In the genomic region with DNA sequence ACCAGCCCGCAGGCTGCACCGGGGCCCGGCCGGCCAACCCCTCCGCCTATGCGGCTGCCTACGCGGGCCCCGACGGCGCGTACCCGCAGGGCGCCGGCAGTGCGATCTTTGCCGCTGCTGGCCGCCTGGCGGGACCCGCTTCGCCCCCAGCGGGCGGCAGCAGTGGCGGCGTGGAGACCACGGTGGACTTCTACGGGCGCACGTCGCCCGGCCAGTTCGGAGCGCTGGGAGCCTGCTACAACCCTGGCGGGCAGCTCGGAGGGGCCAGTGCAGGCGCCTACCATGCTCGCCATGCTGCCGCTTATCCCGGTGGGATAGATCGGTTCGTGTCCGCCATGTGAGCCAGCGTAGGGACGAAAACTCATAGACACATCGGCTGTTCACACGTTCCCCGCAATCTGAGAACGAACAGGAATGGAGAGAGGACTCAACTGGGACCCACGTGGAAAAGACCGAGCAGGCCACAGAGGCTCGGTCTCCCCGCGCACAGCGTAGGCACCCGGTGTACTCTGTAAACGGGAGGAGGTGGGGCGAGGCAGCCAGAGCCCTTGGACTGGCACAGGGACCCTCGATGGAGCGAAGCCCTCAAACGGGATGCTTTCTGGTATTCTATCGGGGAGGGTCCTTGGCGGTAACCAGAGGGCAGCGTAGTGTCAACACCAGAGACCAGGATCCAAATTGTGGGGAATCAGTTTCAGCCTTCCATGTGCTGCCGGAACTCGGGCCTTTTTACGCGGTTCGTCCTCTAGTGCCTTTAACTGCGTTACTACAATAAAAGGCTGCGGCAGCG, we compare ENCODE assay signal across 1 cellular context.
TF ChIP-seq lines count a peak whose summit lies in the region.

No MANE protein-coding gene starts in this region.

TF ChIP-seq in IMR-90, 13 proteins besides CTCF, POLR2A, EP300 and RAD21 (continued from another document):
- TF ChIP-seq, protein P1, sequence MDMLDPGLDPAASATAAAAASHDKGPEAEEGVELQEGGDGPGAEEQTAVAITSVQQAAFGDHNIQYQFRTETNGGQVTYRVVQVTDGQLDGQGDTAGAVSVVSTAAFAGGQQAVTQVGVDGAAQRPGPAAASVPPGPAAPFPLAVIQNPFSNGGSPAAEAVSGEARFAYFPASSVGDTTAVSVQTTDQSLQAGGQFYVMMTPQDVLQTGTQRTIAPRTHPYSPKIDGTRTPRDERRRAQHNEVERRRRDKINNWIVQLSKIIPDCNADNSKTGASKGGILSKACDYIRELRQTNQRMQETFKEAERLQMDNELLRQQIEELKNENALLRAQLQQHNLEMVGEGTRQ (IDR thresholded peaks at IDR 0.05; ENCODE audit: low read depth, low read length) = no peak
- TF ChIP-seq RCOR1 (IDR thresholded peaks at IDR 0.05; ENCODE audit: insufficient replicate concordance, low read length) = no peak
- no peak for TF ChIP-seq MAFK (IDR thresholded peaks at IDR 0.05; ENCODE audit: low read depth, low read length)
- no peak for TF ChIP-seq CEBPB (IDR thresholded peaks at IDR 0.05; ENCODE audit: low read depth, low read length)
- TF ChIP-seq FOS (IDR thresholded peaks at IDR 0.05; ENCODE audit: low read depth, low read length) = no peak
- TF ChIP-seq MAZ (IDR thresholded peaks at IDR 0.05; ENCODE audit: borderline replicate concordance, low read depth, low read length) = no peak
- no peak for TF ChIP-seq CHD1 (IDR thresholded peaks at IDR 0.05; ENCODE audit: low read depth, low read length)
- no peak for TF ChIP-seq RFX5 (IDR thresholded peaks at IDR 0.05; ENCODE audit: low read depth, low read length)
- no peak for TF ChIP-seq MXI1 (IDR thresholded peaks at IDR 0.05; ENCODE audit: borderline replicate concordance, low read depth, low read length)
